ENCODE assay signal across 1 cellular context in the genomic region with DNA sequence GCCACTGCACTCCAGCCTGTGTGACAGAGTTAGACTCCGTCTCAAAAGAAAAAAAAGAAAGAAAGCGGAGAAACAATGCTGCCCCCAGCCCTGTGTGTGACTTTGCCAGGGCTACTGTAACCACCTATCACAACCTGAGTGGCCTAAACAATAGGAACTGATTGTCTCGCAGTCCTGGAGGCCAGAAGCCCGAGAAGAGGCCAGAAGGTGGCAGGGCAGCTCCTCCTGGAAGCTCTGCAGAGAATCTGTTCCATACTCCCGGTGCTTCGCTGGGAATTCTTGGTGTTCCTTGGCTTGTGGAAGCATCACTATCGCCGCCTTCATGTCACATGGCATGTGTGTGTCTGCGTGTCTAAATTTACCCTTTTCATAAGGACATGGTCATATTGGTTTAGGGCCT.
TF ChIP-seq lines count a peak whose summit lies in the region.

No MANE protein-coding gene starts in this region.

TF ChIP-seq in A549, 52 proteins besides CTCF, POLR2A, EP300 and RAD21 (continued from another document):
- TF ChIP-seq, protein P1, sequence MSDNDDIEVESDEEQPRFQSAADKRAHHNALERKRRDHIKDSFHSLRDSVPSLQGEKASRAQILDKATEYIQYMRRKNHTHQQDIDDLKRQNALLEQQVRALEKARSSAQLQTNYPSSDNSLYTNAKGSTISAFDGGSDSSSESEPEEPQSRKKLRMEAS (IDR thresholded peaks at IDR 0.05) = no peak
- TF ChIP-seq TP53 (CRISPR knock-in tag; IDR thresholded peaks at IDR 0.05) = no peak
- no peak for TF ChIP-seq HEYL (CRISPR knock-in tag; IDR thresholded peaks at IDR 0.05)
- no peak for TF ChIP-seq ZFP36 (IDR thresholded peaks at IDR 0.05; ENCODE audit: borderline replicate concordance, partially characterized antibody)
- TF ChIP-seq CBX2 (IDR thresholded peaks at IDR 0.05; ENCODE audit: borderline replicate concordance, low read depth) = no peak
- no peak for TF ChIP-seq HDAC2 (IDR thresholded peaks at IDR 0.05)
